9 cellular contexts compared by ENCODE assay signal in genomic region chr6:112296122-112296521, GRCh38. TPM values are rescaled to one million over a fixed set of nuclear protein-coding genes. Genes with fewer than 3 reads are reported as not detected.
DNase-seq lines count a peak whose midpoint lies in the region; ATAC-seq and TF ChIP-seq lines count a peak whose summit lies in the region.
"Had no signal": no experiment of that assay in that cellular context is flagged by ENCODE, and none has a peak within 500 bp of the region (broad histone marks: within the 10 kb centered on the region; RNA-seq: fewer than 3 reads in every experiment).

No MANE protein-coding gene starts in this region.

- 88 to 93% methylated on average over 2 of the region's 2 CpGs for WGBS in upper lobe of left lung, 2 donors

- no peaks in the 10 kb centered on the region for H3K27me3 ChIP-seq in upper lobe of left lung

- ATAC-seq in GM19023 (IDR thresholded peaks at IDR 0.05; ENCODE audit: unreplicated experiment) (peak; percentile 57), upper lobe of left lung (ENCODE audit: low FRiP score in 2 of 2) (no peak), GM21360 (IDR thresholded peaks at IDR 0.05; ENCODE audit: unreplicated experiment) (no peak)
- ATAC-seq in stimulated activated memory B cell treated with anti-CD40 and anti-IgM and Interleukin-4, amounts not matched to agents 10 μg/mL and 1 μg/mL and 100 μg/mL, for 72 hours: peak; percentile 22

- TF ChIP-seq CTCF in epithelial cell of esophagus (IDR thresholded peaks at IDR 0.05; ENCODE audit: insufficient read depth, low read depth, low read length, missing control alignments) (peak; percentile 48), upper lobe of left lung (IDR thresholded peaks at IDR 0.05) (no peak)

- H3K4me3 Mint-ChIP-seq in stimulated activated memory B cell treated with anti-CD40 and anti-IgM and Interleukin-4, amounts not matched to agents 10 μg/mL and 1 μg/mL and 100 μg/mL, for 72 hours: no peak overlapping the region
- H3K4me3 Mint-ChIP-seq: stimulated activated naive CD8-positive, alpha-beta T cell treated with anti-CD3 and anti-CD28 coated beads, Interleukin-15, Interleukin-2, amounts not matched to agents 100 ng/mL and 50 ng/mL, for 24 hours had no signal

- TF ChIP-seq EP300 in upper lobe of left lung (IDR thresholded peaks at IDR 0.05): no peak

- H3K4me1 Mint-ChIP-seq in stimulated activated memory B cell treated with anti-CD40 and anti-IgM and Interleukin-4, amounts not matched to agents 10 μg/mL and 1 μg/mL and 100 μg/mL, for 72 hours: no peaks in the 10 kb centered on the region

- peaks cover 5% of the 10 kb centered on the region for H3K9me3 Mint-ChIP-seq in stimulated activated memory B cell treated with anti-CD40 and anti-IgM and Interleukin-4, amounts not matched to agents 10 μg/mL and 1 μg/mL and 100 μg/mL, for 72 hours
- H3K9me3 Mint-ChIP-seq: stimulated activated naive CD8-positive, alpha-beta T cell treated with anti-CD3 and anti-CD28 coated beads, Interleukin-15, Interleukin-2, amounts not matched to agents 100 ng/mL and 50 ng/mL, for 24 hours had no signal

- no peak for TF ChIP-seq POLR2A in upper lobe of left lung (IDR thresholded peaks at IDR 0.05)

- peak; percentile 75 for DNase-seq in AG20443 (ENCODE audit: low spot score)
- DNase-seq in M059J (ENCODE audit: low read depth): peak; percentile 86
- DNase-seq in epithelial cell of esophagus (ENCODE audit: low read depth): peak; percentile 57
- DNase-seq in upper lobe of left lung: no peak
- DNase-seq in NCI-H2196 treated with DMSO at 0.1 percent for 48 hours (lab: John Stamatoyannopoulos, UW; ENCODE audit: unreplicated experiment): no peak

- peaks cover 0 to 5% (median 0%) of the 10 kb centered on the region in 4 donors for H3K4me1 ChIP-seq in upper lobe of left lung

- H3K36me3 Mint-ChIP-seq in stimulated activated memory B cell treated with anti-CD40 and anti-IgM and Interleukin-4, amounts not matched to agents 10 μg/mL and 1 μg/mL and 100 μg/mL, for 72 hours: no peaks in the 10 kb centered on the region

- no peaks in the 10 kb centered on the region for H3K36me3 ChIP-seq in upper lobe of left lung

- H3K9me3 ChIP-seq in upper lobe of left lung: no peaks in the 10 kb centered on the region

- no peak overlapping the region for H3K27ac ChIP-seq in upper lobe of left lung

- H3K27me3 Mint-ChIP-seq in stimulated activated memory B cell treated with anti-CD40 and anti-IgM and Interleukin-4, amounts not matched to agents 10 μg/mL and 1 μg/mL and 100 μg/mL, for 72 hours: peaks cover 21% of the 10 kb centered on the region

- no peak overlapping the region for H3K27ac Mint-ChIP-seq in stimulated activated memory B cell treated with anti-CD40 and anti-IgM and Interleukin-4, amounts not matched to agents 10 μg/mL and 1 μg/mL and 100 μg/mL, for 72 hours
- H3K27ac Mint-ChIP-seq: stimulated activated naive CD8-positive, alpha-beta T cell treated with anti-CD3 and anti-CD28 coated beads, Interleukin-15, Interleukin-2, amounts not matched to agents 100 ng/mL and 50 ng/mL, for 24 hours had no signal

- no peak overlapping the region for H3K4me3 ChIP-seq in epithelial cell of esophagus (ENCODE audit: low read length)
- no peak overlapping the region for H3K4me3 ChIP-seq in upper lobe of left lung

RNA-seq across cellular contexts. Expression of gene LAMA4, which starts 41.8 kb away (rescaled TPM):
- 85.6 and 156 TPM in 2 replicates for total RNA-seq in M059J (2014; rRNA removed; shearing (Covaris generic))
- total RNA-seq in upper lobe of left lung: 100 to 1,000 TPM in 2 of 6 donors, 10 to 100 TPM in 4; 29.5 to 119 (median 58.9) TPM

RNA-seq across cellular contexts. Expression of gene RFPL4B, which starts 51.0 kb away (rescaled TPM):
- total RNA-seq in M059J (2014; rRNA removed; shearing (Covaris generic)): 0.05 TPM in 2 replicates
- total RNA-seq in upper lobe of left lung: under 1 TPM in 1 of 6 donors, not detected in 5; 0.13 TPM

Comparison
In these comparisons a context has a peak if more than half of its experiments do, and no peak if none do; other contexts are left out.
1. DNase-seq: peak in AG20443 (single experiment), M059J (single experiment) and epithelial cell of esophagus (single experiment); none in upper lobe of left lung (0 of 2) and NCI-H2196 treated with DMSO at 0.1 percent for 48 hours (single experiment).
2. ATAC-seq: peak in GM19023 (single experiment) and stimulated activated memory B cell treated with anti-CD40 and anti-IgM and Interleukin-4, amounts not matched to agents 10 μg/mL and 1 μg/mL and 100 μg/mL, for 72 hours (single experiment); none in upper lobe of left lung (0 of 2) and GM21360 (single experiment).